8 cellular contexts compared by ENCODE assay signal in genomic region chr2:135004005-135004746, GRCh38. TPM values are rescaled to one million over a fixed set of nuclear protein-coding genes. Genes with fewer than 3 reads are reported as not detected.
DNase-seq lines count a peak whose midpoint lies in the region; ATAC-seq and TF ChIP-seq lines count a peak whose summit lies in the region.

No MANE protein-coding gene starts in this region.

- no peak for TF ChIP-seq POLR2A in sigmoid colon (IDR thresholded peaks at IDR 0.05)

- peaks cover 5% of the 10 kb centered on the region for H3K4me1 Mint-ChIP-seq in T-helper 2 cell treated with Interferon-gamma antibody and Interleukin-4, amounts not matched to agents 5 μg/mL and 100 μg/mL, for 36 hours (ENCODE audit: low read depth)

- H3K27me3 ChIP-seq in right cardiac atrium (ENCODE audit: control insufficient read depth, insufficient read depth) (no peaks in the 10 kb centered on the region), sigmoid colon (peaks cover 0 to 21% (median 0%) of the 10 kb centered on the region in 3 donors)

- H3K4me3 ChIP-seq in right cardiac atrium (ENCODE audit: low read length) (no peak overlapping the region), sigmoid colon (no peak overlapping the region)

- TF ChIP-seq EP300 in sigmoid colon (IDR thresholded peaks at IDR 0.05), result no peak

- no peak overlapping the region for H3K4me3 Mint-ChIP-seq in T-helper 2 cell treated with Interferon-gamma antibody and Interleukin-4, amounts not matched to agents 5 μg/mL and 100 μg/mL, for 36 hours

- no peaks in the 10 kb centered on the region for H3K36me3 Mint-ChIP-seq in T-helper 2 cell treated with Interferon-gamma antibody and Interleukin-4, amounts not matched to agents 5 μg/mL and 100 μg/mL, for 36 hours (ENCODE audit: low read depth)

- no peaks in the 10 kb centered on the region for H3K9me3 Mint-ChIP-seq in T-helper 2 cell treated with Interferon-gamma antibody and Interleukin-4, amounts not matched to agents 5 μg/mL and 100 μg/mL, for 36 hours

- POLR2A ChIA-PET in HEK293T (lab: Yijun Ruan, JAX), result interaction anchor here (1.1 kb wide), 1 partner anchor 48 kb away, joined by 3 read pairs; the partner anchor contains the start of gene RAB3GAP1

- no peaks in the 10 kb centered on the region for H3K9me3 ChIP-seq in right cardiac atrium (ENCODE audit: control insufficient read depth, low read length)
- no peaks in the 10 kb centered on the region for H3K9me3 ChIP-seq in sigmoid colon

- TF ChIP-seq CTCF in GM10266 (IDR thresholded peaks at IDR 0.05; ENCODE audit: control insufficient read depth, insufficient read depth, low read depth, missing control alignments) (peak; percentile 98), sigmoid colon (IDR thresholded peaks at IDR 0.05) (peak; percentile 67 to 87 (median 70))

- H3K27me3 Mint-ChIP-seq in T-helper 2 cell treated with Interferon-gamma antibody and Interleukin-4, amounts not matched to agents 5 μg/mL and 100 μg/mL, for 36 hours (ENCODE audit: low read depth), result peaks cover 22% of the 10 kb centered on the region

- H3K27ac Mint-ChIP-seq in T-helper 2 cell treated with Interferon-gamma antibody and Interleukin-4, amounts not matched to agents 5 μg/mL and 100 μg/mL, for 36 hours, result no peak overlapping the region

- DNase-seq in GM10266 (ENCODE audit: extremely low spot score) (peak; percentile 77), HEK293T (ENCODE audit: extremely low spot score) (peak; percentile 85), NCI-H1092 (lab: John Stamatoyannopoulos, UW) (peak; percentile 53), anterior cingulate cortex (lab: John Stamatoyannopoulos, UW) (peak in 54 of 58 donors; percentile 6 to 79 (median 52)), right cardiac atrium (peak; percentile 76 to 88 (median 88)), sigmoid colon (peak; percentile 82)
- DNase-seq in T-helper 2 cell treated with Interferon-gamma antibody and Interleukin-4, amounts not matched to agents 5 μg/mL and 100 μg/mL, for 36 hours (ENCODE audit: low spot score), result peak; percentile 67

- CTCF ChIA-PET in HEK293T (lab: Yijun Ruan, JAX), result interaction anchor here (0.6 to 1.9 kb wide), 11 partner anchors 9 to 794 kb away, joined by 3 to 18 read pairs (median 4); no protein-coding TSS in a partner anchor

- 8% methylated on average over 17 of the region's 17 CpGs for WGBS in right cardiac atrium
- WGBS in sigmoid colon, 2 donors, result 7 to 9% methylated on average over 17 of the region's 17 CpGs

- ATAC-seq in right cardiac atrium, result peak; percentile 97
- no peak for ATAC-seq in HG02938 (IDR thresholded peaks at IDR 0.05; ENCODE audit: unreplicated experiment)

- H3K27ac ChIP-seq in right cardiac atrium (ENCODE audit: low read length) (no peak overlapping the region), sigmoid colon (no peak overlapping the region)

- intact Hi-C loops in right cardiac atrium (cut with DNase I), result loop anchor here in 3 of 4 donors (5.0 to 10.0 kb wide), 3 partner anchors 141 to 708 kb away; no protein-coding TSS in a partner anchor
- intact Hi-C loops in sigmoid colon (cut with DNase I), result loop anchor here (1.0 kb wide), 1 partner anchor 705 kb away; no protein-coding TSS in a partner anchor

- H3K4me1 ChIP-seq in right cardiac atrium (ENCODE audit: control insufficient read depth, insufficient read depth, low read length), result no peaks in the 10 kb centered on the region
- H3K4me1 ChIP-seq in sigmoid colon, result peaks cover 0 to 7% (median 2%) of the 10 kb centered on the region in 4 donors

- no peaks in the 10 kb centered on the region for H3K36me3 ChIP-seq in sigmoid colon

TF ChIP-seq in HEK293T, 16 proteins besides CTCF, POLR2A, EP300 and RAD21:
- TF ChIP-seq FOXA1 (IDR thresholded peaks at IDR 0.05) (no peak), L3MBTL2 (conservative IDR thresholded peaks at IDR 0.05) (peak; percentile 68), ZNF384 (IDR thresholded peaks at IDR 0.05) (no peak), SUZ12 (IDR thresholded peaks at IDR 0.05) (no peak), ARNT (IDR thresholded peaks at IDR 0.05) (no peak), HDGF (IDR thresholded peaks at IDR 0.05; ENCODE audit: borderline replicate concordance) (no peak)

RNA-seq across cellular contexts. Expression of gene MAP3K19, which starts 43.1 kb away (rescaled TPM):
- total RNA-seq in right cardiac atrium (not detected), sigmoid colon (not detected)
- polyA plus RNA-seq in right cardiac atrium (not detected), sigmoid colon (not detected)

RNA-seq across cellular contexts. Expression of gene RAB3GAP1, which starts 47.9 kb away (rescaled TPM):
- total RNA-seq in right cardiac atrium (10 to 100 TPM; 41.5 to 54.5 (median 50.6) TPM), sigmoid colon (10 to 100 TPM; 54.5 to 70.2 (median 60.9) TPM)
- polyA plus RNA-seq in right cardiac atrium (24.4 TPM), sigmoid colon (10 to 100 TPM; 18.6 to 22.1 (median 19.0) TPM)
